ENCODE assay signal across 19 cellular contexts in the genomic region with DNA sequence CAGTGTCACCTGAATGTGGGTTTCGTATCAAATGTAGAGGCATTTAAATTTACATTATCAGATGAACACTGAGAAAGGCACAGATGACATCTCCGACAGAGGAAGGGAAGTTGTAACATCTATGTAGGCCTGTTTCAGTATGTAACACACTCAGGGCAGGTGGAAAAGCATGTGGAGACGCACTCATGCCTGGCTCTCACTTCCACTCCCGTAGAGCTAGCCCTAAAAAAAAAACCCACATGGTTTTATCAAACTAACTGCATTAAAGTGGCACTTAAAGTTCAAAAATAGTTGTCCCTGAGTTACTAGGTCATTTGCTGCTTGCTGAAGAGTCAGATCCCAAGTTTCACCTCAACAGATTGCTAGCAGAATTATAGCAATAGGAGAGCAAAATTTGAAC.
"Had no signal": no experiment of that assay in that cellular context is flagged by ENCODE, and none has a peak within 500 bp of the region (broad histone marks: within the 10 kb centered on the region; RNA-seq: fewer than 3 reads in every experiment).

No MANE protein-coding gene starts in this region.

- H3K9me3 Mint-ChIP-seq: activated naive CD8-positive, alpha-beta T cell treated with anti-CD3 and anti-CD28 coated beads, Interleukin-2, amount 10 ng/mL, durations not matched to agents 7 days and 5 days; neural crest cell; stimulated activated naive CD8-positive, alpha-beta T cell treated with anti-CD3 and anti-CD28 coated beads, Interleukin-15, Interleukin-2, amounts not matched to agents 100 ng/mL and 50 ng/mL, for 24 hours had no signal

- ATAC-seq: left lobe of liver had no signal

- H3K27me3 ChIP-seq: spleen, tibial nerve had no signal

- H3K4me1 ChIP-seq: tibial nerve had no signal

- DNase-seq: activated CD8-positive, alpha-beta memory T cell treated with anti-CD3 and anti-CD28 coated beads for 24 hours; activated CD8-positive, alpha-beta memory T cell treated with anti-CD3 and anti-CD28 coated beads, Interleukin-2, amount 50 U/mL, for 4 hours; activated naive CD4-positive, alpha-beta T cell treated with Interleukin-2 at 50 U/mL for 16 hours; activated naive CD8-positive, alpha-beta T cell treated with anti-CD3 and anti-CD28 coated beads, Interleukin-2, amount 10 ng/mL, durations not matched to agents 7 days and 5 days; activated T-cell treated with anti-CD3 and anti-CD28 coated beads, Interleukin-2, amount 50 U/mL, for 48 hours; amygdala; cortex of kidney; kidney; mammary epithelial cell; occipital lobe; spleen; stimulated activated CD4-positive, alpha-beta T cell treated with anti-CD3 and anti-CD28 coated beads, Interleukin-4, amount 100 ng/mL, for 1 hour; T-helper 1 cell; T-helper 9 cell had no signal

- H3K4me3 ChIP-seq: spleen, tibial nerve had no signal

- H3K27ac ChIP-seq: epithelial cell of prostate, spleen, tibial nerve had no signal

- H3K4me3 Mint-ChIP-seq: activated naive CD8-positive, alpha-beta T cell treated with anti-CD3 and anti-CD28 coated beads, Interleukin-2, amount 10 ng/mL, durations not matched to agents 7 days and 5 days; neural crest cell; stimulated activated naive CD8-positive, alpha-beta T cell treated with anti-CD3 and anti-CD28 coated beads, Interleukin-15, Interleukin-2, amounts not matched to agents 100 ng/mL and 50 ng/mL, for 24 hours had no signal

- H3K9me3 ChIP-seq: spleen, tibial nerve had no signal

- H3K4me1 Mint-ChIP-seq: neural crest cell had no signal

- H3K27ac Mint-ChIP-seq: activated naive CD8-positive, alpha-beta T cell treated with anti-CD3 and anti-CD28 coated beads, Interleukin-2, amount 10 ng/mL, durations not matched to agents 7 days and 5 days; stimulated activated naive CD8-positive, alpha-beta T cell treated with anti-CD3 and anti-CD28 coated beads, Interleukin-15, Interleukin-2, amounts not matched to agents 100 ng/mL and 50 ng/mL, for 24 hours had no signal

- H3K27me3 Mint-ChIP-seq: activated naive CD8-positive, alpha-beta T cell treated with anti-CD3 and anti-CD28 coated beads, Interleukin-2, amount 10 ng/mL, durations not matched to agents 7 days and 5 days; stimulated activated naive CD8-positive, alpha-beta T cell treated with anti-CD3 and anti-CD28 coated beads, Interleukin-15, Interleukin-2, amounts not matched to agents 100 ng/mL and 50 ng/mL, for 24 hours had no signal
